In genomic region chr2:64784168-64785061, GRCh38 we compare ENCODE assay signal across 1 cellular context.
A peak's percentile ranks its signal among the peaks of the same experiment; 100 is the strongest.
TF ChIP-seq lines count a peak whose summit lies in the region.

No MANE protein-coding gene starts in this region.

TF ChIP-seq in HepG2, 621 proteins besides CTCF, POLR2A, EP300 and RAD21 (continued from another document):
- TF ChIP-seq RFXANK (CRISPR knock-in tag; IDR thresholded peaks at IDR 0.05) (no peak), ZNF672 (CRISPR knock-in tag; IDR thresholded peaks at IDR 0.05) (peak; percentile 51; the same call in 1 of the 2 replicates), KLF15 (CRISPR knock-in tag; IDR thresholded peaks at IDR 0.05; ENCODE audit: borderline replicate concordance) (peak; percentile 59; the same call in 1 of the 2 replicates), HOXA9 (CRISPR knock-in tag; IDR thresholded peaks at IDR 0.05; ENCODE audit: borderline replicate concordance) (peak; percentile 61; the same call in 1 of the 2 replicates), CENPT (CRISPR knock-in tag; IDR thresholded peaks at IDR 0.05; ENCODE audit: low read depth) (0 out of 2 replicates have a peak, but pooled peaks have one; percentile 34), ZNF34 (CRISPR knock-in tag; IDR thresholded peaks at IDR 0.05; ENCODE audit: borderline replicate concordance) (no peak), DR1 (CRISPR knock-in tag; IDR thresholded peaks at IDR 0.05) (peak; percentile 63), YY1 (IDR thresholded peaks at IDR 0.05; ENCODE audit: insufficient read depth, insufficient replicate concordance, low read depth, low read length) (no peak), ZNF597 (CRISPR knock-in tag; IDR thresholded peaks at IDR 0.05) (no peak), ZNF616 (CRISPR knock-in tag; IDR thresholded peaks at IDR 0.05; ENCODE audit: low read depth) (no peak), FOXA3 (CRISPR knock-in tag; IDR thresholded peaks at IDR 0.05) (peak; percentile 60), ZNF710 (CRISPR knock-in tag; IDR thresholded peaks at IDR 0.05; ENCODE audit: borderline replicate concordance) (peak; percentile 80; the same call in 1 of the 2 replicates), MED13 (CRISPR knock-in tag; IDR thresholded peaks at IDR 0.05) (no peak), ZBTB20 (CRISPR knock-in tag; IDR thresholded peaks at IDR 0.05; ENCODE audit: borderline replicate concordance, low read depth) (peak; percentile 72; the same call in 1 of the 2 replicates), ZNF556 (CRISPR knock-in tag; IDR thresholded peaks at IDR 0.05; ENCODE audit: borderline replicate concordance) (peak; percentile 86), ZC3H13 (CRISPR knock-in tag; IDR thresholded peaks at IDR 0.05) (peak; percentile 67; the same call in 1 of the 2 replicates), ZMAT5 (CRISPR knock-in tag; IDR thresholded peaks at IDR 0.05; ENCODE audit: borderline replicate concordance, low read depth) (no peak), ZNF225 (CRISPR knock-in tag; IDR thresholded peaks at IDR 0.05) (0 out of 2 replicates have a peak, but pooled peaks have one; percentile 60), ZNF781 (CRISPR knock-in tag; IDR thresholded peaks at IDR 0.05; ENCODE audit: borderline replicate concordance, not compliant biosample characterization) (no peak), ZNF776 (CRISPR knock-in tag; IDR thresholded peaks at IDR 0.05) (0 out of 2 replicates have a peak, but pooled peaks have one; percentile 62), BCL6 (CRISPR knock-in tag; IDR thresholded peaks at IDR 0.05) (no peak), AGO1 (IDR thresholded peaks at IDR 0.05; ENCODE audit: low read depth, low read length, poor library complexity, severe bottlenecking) (no peak), NKX3-1 (CRISPR knock-in tag; IDR thresholded peaks at IDR 0.05) (no peak), ZNF605 (CRISPR knock-in tag; IDR thresholded peaks at IDR 0.05) (no peak), KMT2B (CRISPR knock-in tag; IDR thresholded peaks at IDR 0.05) (no peak), ZNF234 (CRISPR knock-in tag; conservative IDR thresholded peaks at IDR 0.05) (peak; percentile 89; the same call in 1 of the 2 replicates), ZNF709 (CRISPR knock-in tag; IDR thresholded peaks at IDR 0.05) (no peak; the same call in 1 of the 2 replicates), MEF2D (CRISPR knock-in tag; IDR thresholded peaks at IDR 0.05) (peak; percentile 56), HHEX (CRISPR knock-in tag; IDR thresholded peaks at IDR 0.05) (no peak), ZNF232 (CRISPR knock-in tag; IDR thresholded peaks at IDR 0.05; ENCODE audit: borderline replicate concordance) (peak; percentile 65; the same call in 1 of the 2 replicates), CCAR2 (optimal IDR thresholded peaks at IDR 0.05; ENCODE audit: low read depth, low read length) (no peak)
- TF ChIP-seq, protein P1, sequence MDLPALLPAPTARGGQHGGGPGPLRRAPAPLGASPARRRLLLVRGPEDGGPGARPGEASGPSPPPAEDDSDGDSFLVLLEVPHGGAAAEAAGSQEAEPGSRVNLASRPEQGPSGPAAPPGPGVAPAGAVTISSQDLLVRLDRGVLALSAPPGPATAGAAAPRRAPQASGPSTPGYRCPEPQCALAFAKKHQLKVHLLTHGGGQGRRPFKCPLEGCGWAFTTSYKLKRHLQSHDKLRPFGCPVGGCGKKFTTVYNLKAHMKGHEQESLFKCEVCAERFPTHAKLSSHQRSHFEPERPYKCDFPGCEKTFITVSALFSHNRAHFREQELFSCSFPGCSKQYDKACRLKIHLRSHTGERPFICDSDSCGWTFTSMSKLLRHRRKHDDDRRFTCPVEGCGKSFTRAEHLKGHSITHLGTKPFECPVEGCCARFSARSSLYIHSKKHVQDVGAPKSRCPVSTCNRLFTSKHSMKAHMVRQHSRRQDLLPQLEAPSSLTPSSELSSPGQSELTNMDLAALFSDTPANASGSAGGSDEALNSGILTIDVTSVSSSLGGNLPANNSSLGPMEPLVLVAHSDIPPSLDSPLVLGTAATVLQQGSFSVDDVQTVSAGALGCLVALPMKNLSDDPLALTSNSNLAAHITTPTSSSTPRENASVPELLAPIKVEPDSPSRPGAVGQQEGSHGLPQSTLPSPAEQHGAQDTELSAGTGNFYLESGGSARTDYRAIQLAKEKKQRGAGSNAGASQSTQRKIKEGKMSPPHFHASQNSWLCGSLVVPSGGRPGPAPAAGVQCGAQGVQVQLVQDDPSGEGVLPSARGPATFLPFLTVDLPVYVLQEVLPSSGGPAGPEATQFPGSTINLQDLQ (CRISPR knock-in tag; IDR thresholded peaks at IDR 0.05) = no peak
- TF ChIP-seq, protein P2, sequence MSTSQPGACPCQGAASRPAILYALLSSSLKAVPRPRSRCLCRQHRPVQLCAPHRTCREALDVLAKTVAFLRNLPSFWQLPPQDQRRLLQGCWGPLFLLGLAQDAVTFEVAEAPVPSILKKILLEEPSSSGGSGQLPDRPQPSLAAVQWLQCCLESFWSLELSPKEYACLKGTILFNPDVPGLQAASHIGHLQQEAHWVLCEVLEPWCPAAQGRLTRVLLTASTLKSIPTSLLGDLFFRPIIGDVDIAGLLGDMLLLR (CRISPR knock-in tag; IDR thresholded peaks at IDR 0.05) = peak; percentile 70; the same call in 1 of the 2 replicates
- TF ChIP-seq, protein P3, sequence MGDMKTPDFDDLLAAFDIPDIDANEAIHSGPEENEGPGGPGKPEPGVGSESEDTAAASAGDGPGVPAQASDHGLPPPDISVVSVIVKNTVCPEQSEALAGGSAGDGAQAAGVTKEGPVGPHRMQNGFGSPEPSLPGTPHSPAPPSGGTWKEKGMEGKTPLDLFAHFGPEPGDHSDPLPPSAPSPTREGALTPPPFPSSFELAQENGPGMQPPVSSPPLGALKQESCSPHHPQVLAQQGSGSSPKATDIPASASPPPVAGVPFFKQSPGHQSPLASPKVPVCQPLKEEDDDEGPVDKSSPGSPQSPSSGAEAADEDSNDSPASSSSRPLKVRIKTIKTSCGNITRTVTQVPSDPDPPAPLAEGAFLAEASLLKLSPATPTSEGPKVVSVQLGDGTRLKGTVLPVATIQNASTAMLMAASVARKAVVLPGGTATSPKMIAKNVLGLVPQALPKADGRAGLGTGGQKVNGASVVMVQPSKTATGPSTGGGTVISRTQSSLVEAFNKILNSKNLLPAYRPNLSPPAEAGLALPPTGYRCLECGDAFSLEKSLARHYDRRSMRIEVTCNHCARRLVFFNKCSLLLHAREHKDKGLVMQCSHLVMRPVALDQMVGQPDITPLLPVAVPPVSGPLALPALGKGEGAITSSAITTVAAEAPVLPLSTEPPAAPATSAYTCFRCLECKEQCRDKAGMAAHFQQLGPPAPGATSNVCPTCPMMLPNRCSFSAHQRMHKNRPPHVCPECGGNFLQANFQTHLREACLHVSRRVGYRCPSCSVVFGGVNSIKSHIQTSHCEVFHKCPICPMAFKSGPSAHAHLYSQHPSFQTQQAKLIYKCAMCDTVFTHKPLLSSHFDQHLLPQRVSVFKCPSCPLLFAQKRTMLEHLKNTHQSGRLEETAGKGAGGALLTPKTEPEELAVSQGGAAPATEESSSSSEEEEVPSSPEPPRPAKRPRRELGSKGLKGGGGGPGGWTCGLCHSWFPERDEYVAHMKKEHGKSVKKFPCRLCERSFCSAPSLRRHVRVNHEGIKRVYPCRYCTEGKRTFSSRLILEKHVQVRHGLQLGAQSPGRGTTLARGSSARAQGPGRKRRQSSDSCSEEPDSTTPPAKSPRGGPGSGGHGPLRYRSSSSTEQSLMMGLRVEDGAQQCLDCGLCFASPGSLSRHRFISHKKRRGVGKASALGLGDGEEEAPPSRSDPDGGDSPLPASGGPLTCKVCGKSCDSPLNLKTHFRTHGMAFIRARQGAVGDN (CRISPR knock-in tag; IDR thresholded peaks at IDR 0.05) = peak; percentile 94
- TF ChIP-seq, protein P4, sequence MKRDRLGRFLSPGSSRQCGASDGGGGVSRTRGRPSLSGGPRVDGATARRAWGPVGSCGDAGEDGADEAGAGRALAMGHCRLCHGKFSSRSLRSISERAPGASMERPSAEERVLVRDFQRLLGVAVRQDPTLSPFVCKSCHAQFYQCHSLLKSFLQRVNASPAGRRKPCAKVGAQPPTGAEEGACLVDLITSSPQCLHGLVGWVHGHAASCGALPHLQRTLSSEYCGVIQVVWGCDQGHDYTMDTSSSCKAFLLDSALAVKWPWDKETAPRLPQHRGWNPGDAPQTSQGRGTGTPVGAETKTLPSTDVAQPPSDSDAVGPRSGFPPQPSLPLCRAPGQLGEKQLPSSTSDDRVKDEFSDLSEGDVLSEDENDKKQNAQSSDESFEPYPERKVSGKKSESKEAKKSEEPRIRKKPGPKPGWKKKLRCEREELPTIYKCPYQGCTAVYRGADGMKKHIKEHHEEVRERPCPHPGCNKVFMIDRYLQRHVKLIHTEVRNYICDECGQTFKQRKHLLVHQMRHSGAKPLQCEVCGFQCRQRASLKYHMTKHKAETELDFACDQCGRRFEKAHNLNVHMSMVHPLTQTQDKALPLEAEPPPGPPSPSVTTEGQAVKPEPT (CRISPR knock-in tag; IDR thresholded peaks at IDR 0.05; ENCODE audit: low read depth) = 0 out of 2 replicates have a peak, but pooled peaks have one; percentile 66
